2 cellular contexts compared by ENCODE assay signal in the genomic region with DNA sequence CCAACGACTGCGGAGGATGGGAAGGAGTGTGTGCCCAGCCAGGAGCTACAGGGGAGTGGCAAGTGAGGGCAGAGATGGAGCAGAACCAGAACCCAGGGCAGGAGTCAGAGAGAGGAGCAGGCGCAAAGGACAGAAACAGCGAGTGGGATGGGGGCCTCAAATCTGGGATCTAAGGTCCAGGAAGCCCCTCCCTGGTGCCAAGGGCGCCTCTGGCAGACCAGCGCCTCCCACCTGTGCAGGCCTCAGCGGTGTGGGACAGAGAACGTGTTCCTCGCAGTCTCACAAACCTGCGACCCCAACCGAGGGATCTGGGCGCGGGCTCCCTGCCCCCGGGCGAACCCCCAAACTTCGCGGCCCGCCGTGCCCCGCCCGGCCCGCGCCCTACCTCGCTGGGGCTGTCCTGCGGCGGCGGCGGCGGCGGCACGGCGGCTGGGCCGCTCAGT.
A peak's percentile ranks its signal among the peaks of the same experiment; 100 is the strongest.
TF ChIP-seq lines count a peak whose summit lies in the region.

No MANE protein-coding gene starts in this region.

TF ChIP-seq in K562, 482 proteins besides CTCF, POLR2A, EP300 and RAD21:
- peak; percentile 56; the same call in 1 of the 2 replicates for TF ChIP-seq POLR2G (IDR thresholded peaks at IDR 0.05; ENCODE audit: low read depth, low read length)
- TF ChIP-seq KLF13 (tag; IDR thresholded peaks at IDR 0.05; ENCODE audit: borderline replicate concordance, low read depth) = no peak
- 0 out of 2 replicates have a peak, but pooled peaks have one; percentile 13 for TF ChIP-seq RBFOX2 (IDR thresholded peaks at IDR 0.05; ENCODE audit: low read depth, low read length)

TF ChIP-seq in HEK293T, 16 proteins besides CTCF, POLR2A, EP300 and RAD21:
- TF ChIP-seq CTBP1 (IDR thresholded peaks at IDR 0.05; ENCODE audit: borderline replicate concordance) (no peak), FOXM1 (IDR thresholded peaks at IDR 0.05; ENCODE audit: borderline replicate concordance) (no peak), ZNF384 (IDR thresholded peaks at IDR 0.05) (no peak), SP1 (IDR thresholded peaks at IDR 0.05) (no peak), ARNT (IDR thresholded peaks at IDR 0.05) (no peak), NFRKB (IDR thresholded peaks at IDR 0.05) (no peak), HDGF (IDR thresholded peaks at IDR 0.05; ENCODE audit: borderline replicate concordance) (no peak), FOXK2 (IDR thresholded peaks at IDR 0.05) (no peak), TARDBP (IDR thresholded peaks at IDR 0.05) (no peak), ELF4 (IDR thresholded peaks at IDR 0.05) (no peak), BHLHE40 (IDR thresholded peaks at IDR 0.05; ENCODE audit: borderline replicate concordance) (no peak), SUZ12 (IDR thresholded peaks at IDR 0.05) (no peak), FOXA1 (IDR thresholded peaks at IDR 0.05) (no peak), LEF1 (IDR thresholded peaks at IDR 0.05; ENCODE audit: borderline replicate concordance) (no peak), L3MBTL2 (conservative IDR thresholded peaks at IDR 0.05) (no peak)
